In genomic region chr14:52356025-52356424, GRCh38 we compare ENCODE assay signal across 15 cellular contexts. TPM values are rescaled to one million over a fixed set of nuclear protein-coding genes. Genes with fewer than 3 reads are reported as not detected.
DNase-seq lines count a peak whose midpoint lies in the region; ATAC-seq and TF ChIP-seq lines count a peak whose summit lies in the region.
"Had no signal": no experiment of that assay in that cellular context is flagged by ENCODE, and none has a peak within 500 bp of the region (broad histone marks: within the 10 kb centered on the region; RNA-seq: fewer than 3 reads in every experiment).

No MANE protein-coding gene starts in this region.

- intact Hi-C loops in activated T-helper 2 cell treated with anti-CD3 and anti-CD28 coated beads, Interferon-gamma antibody, Interleukin-2, Interleukin-4, amounts not matched to agents 10 μg/mL and 5 μg/mL and 100 μg/mL, durations not matched to agents 14 hours and 24 hours and 36 hours (cut with micrococcal nuclease), result no loop called here

- peaks cover 6% of the 10 kb centered on the region for H3K9me3 Mint-ChIP-seq in activated T-helper 2 cell treated with anti-CD3 and anti-CD28 coated beads, Interferon-gamma antibody, Interleukin-2, Interleukin-4, amounts not matched to agents 10 μg/mL and 5 μg/mL and 100 μg/mL, durations not matched to agents 14 hours and 24 hours and 36 hours
- H3K9me3 Mint-ChIP-seq in nephron, result no peaks in the 10 kb centered on the region
- H3K9me3 Mint-ChIP-seq: activated CD4-positive, alpha-beta memory T cell treated with anti-CD3 and anti-CD28 coated beads for 36 hours; CD8-positive, alpha-beta memory T cell; naive B cell had no signal

- H3K4me1 Mint-ChIP-seq in activated T-helper 2 cell treated with anti-CD3 and anti-CD28 coated beads, Interferon-gamma antibody, Interleukin-2, Interleukin-4, amounts not matched to agents 10 μg/mL and 5 μg/mL and 100 μg/mL, durations not matched to agents 14 hours and 24 hours and 36 hours (ENCODE audit: low read depth), result peaks cover 58% of the 10 kb centered on the region
- peaks cover 47% of the 10 kb centered on the region for H3K4me1 Mint-ChIP-seq in nephron

- DNase-seq in ELR (ENCODE audit: low read depth) (peak; percentile 26), NCI-H2029 (lab: John Stamatoyannopoulos, UW) (peak; percentile 93), HuH-7.5 (ENCODE audit: low spot score) (no peak), NCI-H526 (lab: John Stamatoyannopoulos, UW) (no peak)
- DNase-seq in activated T-helper 2 cell treated with anti-CD3 and anti-CD28 coated beads, Interferon-gamma antibody, Interleukin-2, Interleukin-4, amounts not matched to agents 10 μg/mL and 5 μg/mL and 100 μg/mL, durations not matched to agents 14 hours and 24 hours and 36 hours (ENCODE audit: low spot score), result no peak
- DNase-seq: activated CD4-positive, alpha-beta memory T cell treated with anti-CD3 and anti-CD28 coated beads for 36 hours; activated naive CD4-positive, alpha-beta T cell treated with anti-CD3 and anti-CD28 coated beads, Interleukin-2, amount 50 U/mL, for 16 hours; CD8-positive, alpha-beta memory T cell; foreskin keratinocyte; naive B cell; OCI-M1; sigmoid colon had no signal

- peak overlapping the region; percentile 10 for H3K27ac Mint-ChIP-seq in activated T-helper 2 cell treated with anti-CD3 and anti-CD28 coated beads, Interferon-gamma antibody, Interleukin-2, Interleukin-4, amounts not matched to agents 10 μg/mL and 5 μg/mL and 100 μg/mL, durations not matched to agents 14 hours and 24 hours and 36 hours
- H3K27ac Mint-ChIP-seq in nephron, result peak overlapping the region; percentile 60 to 78 (median 78)
- H3K27ac Mint-ChIP-seq: activated CD4-positive, alpha-beta memory T cell treated with anti-CD3 and anti-CD28 coated beads for 36 hours had no signal

- peaks cover 23% of the 10 kb centered on the region for H3K36me3 Mint-ChIP-seq in activated T-helper 2 cell treated with anti-CD3 and anti-CD28 coated beads, Interferon-gamma antibody, Interleukin-2, Interleukin-4, amounts not matched to agents 10 μg/mL and 5 μg/mL and 100 μg/mL, durations not matched to agents 14 hours and 24 hours and 36 hours (ENCODE audit: low read depth)
- H3K36me3 Mint-ChIP-seq in nephron (ENCODE audit: low read depth), result no peaks in the 10 kb centered on the region
- H3K36me3 Mint-ChIP-seq: activated CD4-positive, alpha-beta memory T cell treated with anti-CD3 and anti-CD28 coated beads for 36 hours; naive B cell had no signal

- H3K4me3 Mint-ChIP-seq in activated T-helper 2 cell treated with anti-CD3 and anti-CD28 coated beads, Interferon-gamma antibody, Interleukin-2, Interleukin-4, amounts not matched to agents 10 μg/mL and 5 μg/mL and 100 μg/mL, durations not matched to agents 14 hours and 24 hours and 36 hours (ENCODE audit: low read depth), result no peak overlapping the region
- H3K4me3 Mint-ChIP-seq in nephron, result no peak overlapping the region
- H3K4me3 Mint-ChIP-seq: activated CD4-positive, alpha-beta memory T cell treated with anti-CD3 and anti-CD28 coated beads for 36 hours; naive B cell had no signal

- TF ChIP-seq CTCF in nephron (IDR thresholded peaks at IDR 0.05; ENCODE audit: unreplicated experiment in 3 of 3), result no peak

- H3K27me3 Mint-ChIP-seq in activated T-helper 2 cell treated with anti-CD3 and anti-CD28 coated beads, Interferon-gamma antibody, Interleukin-2, Interleukin-4, amounts not matched to agents 10 μg/mL and 5 μg/mL and 100 μg/mL, durations not matched to agents 14 hours and 24 hours and 36 hours (ENCODE audit: low read depth), result no peaks in the 10 kb centered on the region
- peaks cover 4% of the 10 kb centered on the region for H3K27me3 Mint-ChIP-seq in nephron (ENCODE audit: low read depth)
- H3K27me3 Mint-ChIP-seq: CD8-positive, alpha-beta memory T cell had no signal

- no peak for ATAC-seq in HG02981 (IDR thresholded peaks at IDR 0.05; ENCODE audit: unreplicated experiment)
- ATAC-seq: foreskin keratinocyte had no signal

RNA-seq across cellular contexts. Expression of gene PTGER2, which starts 41.9 kb away (rescaled TPM):
- total RNA-seq in activated T-helper 2 cell treated with anti-CD3 and anti-CD28 coated beads, Interferon-gamma antibody, Interleukin-2, Interleukin-4, amounts not matched to agents 10 μg/mL and 5 μg/mL and 100 μg/mL, durations not matched to agents 14 hours and 24 hours and 36 hours, result 53.3 and 54.1 TPM in 2 replicates
- total RNA-seq: temporal lobe had no signal

Comparison
In these comparisons a context has a peak if more than half of its experiments do, and no peak if none do; other contexts are left out.
1. DNase-seq: peak in ELR (single experiment) and NCI-H2029 (single experiment); none in activated T-helper 2 cell treated with anti-CD3 and anti-CD28 coated beads, Interferon-gamma antibody, Interleukin-2, Interleukin-4, amounts not matched to agents 10 μg/mL and 5 μg/mL and 100 μg/mL, durations not matched to agents 14 hours and 24 hours and 36 hours (single experiment), HuH-7.5 (single experiment) and NCI-H526 (0 of 2).